In genomic region chr10:30216811-30217210, GRCh38 we compare ENCODE assay signal across 25 cellular contexts.
"Had no signal": no experiment of that assay in that cellular context is flagged by ENCODE, and none has a peak within 500 bp of the region (broad histone marks: within the 10 kb centered on the region; RNA-seq: fewer than 3 reads in every experiment).

No MANE protein-coding gene starts in this region.

- H3K4me3 ChIP-seq: adrenal gland, Peyer's patch had no signal

- H3K9me3 ChIP-seq: adrenal gland, Peyer's patch had no signal

- H3K4me1 ChIP-seq: Peyer's patch had no signal

- H3K9me3 Mint-ChIP-seq: activated naive CD8-positive, alpha-beta T cell treated with anti-CD3 and anti-CD28 coated beads, Interleukin-2, amount 10 ng/mL, durations not matched to agents 7 days and 5 days; T-helper 1 cell treated with Interleukin-12 subunit alpha and Interleukin-12 subunit beta and Interleukin-4 antibody, amounts not matched to agents 30 μg/mL and 1 μg/mL, for 36 hours had no signal

- H3K36me3 Mint-ChIP-seq: activated naive CD8-positive, alpha-beta T cell treated with anti-CD3 and anti-CD28 coated beads, Interleukin-2, amount 10 ng/mL, durations not matched to agents 7 days and 5 days had no signal

- H3K27ac Mint-ChIP-seq: activated CD8-positive, alpha-beta T cell treated with anti-CD3 and anti-CD28 coated beads, Interleukin-2, amount 10 ng/mL, durations not matched to agents 7 days and 5 days; activated naive CD8-positive, alpha-beta T cell treated with anti-CD3 and anti-CD28 coated beads, Interleukin-2, amount 10 ng/mL, durations not matched to agents 7 days and 5 days; T-helper 1 cell treated with Interleukin-12 subunit alpha and Interleukin-12 subunit beta and Interleukin-4 antibody, amounts not matched to agents 30 μg/mL and 1 μg/mL, for 36 hours; WTC11 had no signal

- H3K4me3 Mint-ChIP-seq: activated CD8-positive, alpha-beta T cell treated with anti-CD3 and anti-CD28 coated beads, Interleukin-2, amount 10 ng/mL, durations not matched to agents 7 days and 5 days; activated naive CD8-positive, alpha-beta T cell treated with anti-CD3 and anti-CD28 coated beads, Interleukin-2, amount 10 ng/mL, durations not matched to agents 7 days and 5 days; T-helper 1 cell treated with Interleukin-12 subunit alpha and Interleukin-12 subunit beta and Interleukin-4 antibody, amounts not matched to agents 30 μg/mL and 1 μg/mL, for 36 hours; WTC11 had no signal

- H3K27me3 ChIP-seq: adrenal gland, Peyer's patch had no signal

- H3K36me3 ChIP-seq: adrenal gland, Peyer's patch had no signal

- DNase-seq: activated CD4-positive, alpha-beta T cell treated with anti-CD3 and anti-CD28 coated beads for 48 hours; activated CD4-positive, alpha-beta T cell treated with anti-CD3 and anti-CD28 coated beads, Interleukin-2, amount 50 U/mL, for 4 hours; activated CD4-positive, CD25-positive, alpha-beta regulatory T cell treated with anti-CD3 and anti-CD28 coated beads, Interleukin-2, amount 50 U/mL, for 72 hours; activated CD8-positive, alpha-beta memory T cell treated with anti-CD3 and anti-CD28 coated beads, Interleukin-2, amount 50 U/mL, for 48 hours; activated CD8-positive, alpha-beta T cell treated with anti-CD3 and anti-CD28 coated beads, Interleukin-2, amount 10 ng/mL, durations not matched to agents 7 days and 5 days; activated naive CD4-positive, alpha-beta T cell treated with anti-CD3 and anti-CD28 coated beads, Interleukin-2, amount 50 U/mL, for 16 hours; activated naive CD8-positive, alpha-beta T cell treated with anti-CD3 and anti-CD28 coated beads, Interleukin-2, amount 10 ng/mL, durations not matched to agents 7 days and 5 days; activated T-cell treated with anti-CD3 and anti-CD28 coated beads, Interleukin-2, amount 50 U/mL, for 1 hour; adrenal gland; anterior cingulate cortex; central memory CD4-positive, alpha-beta T cell; MM.1S; NCI-H1048; NCI-H146; NCI-H1930; NCI-H2171; NCI-H2227 treated with DMSO at 0.1 percent for 48 hours; NCI-H446 treated with DMSO at 0.1 percent for 48 hours; NCI-H524 treated with DMSO at 0.1 percent for 48 hours; NCI-H748 treated with DMSO at 0.1 percent for 48 hours; OCI-M1; Peyer's patch; SHP77 treated with DMSO at 0.1 percent for 48 hours had no signal

- H3K27ac ChIP-seq: Peyer's patch had no signal

- ATAC-seq: activated CD8-positive, alpha-beta T cell treated with anti-CD3 and anti-CD28 coated beads, Interleukin-2, amount 10 ng/mL, durations not matched to agents 7 days and 5 days; WTC11 had no signal
